ENCODE assay signal across 9 cellular contexts in the genomic region with DNA sequence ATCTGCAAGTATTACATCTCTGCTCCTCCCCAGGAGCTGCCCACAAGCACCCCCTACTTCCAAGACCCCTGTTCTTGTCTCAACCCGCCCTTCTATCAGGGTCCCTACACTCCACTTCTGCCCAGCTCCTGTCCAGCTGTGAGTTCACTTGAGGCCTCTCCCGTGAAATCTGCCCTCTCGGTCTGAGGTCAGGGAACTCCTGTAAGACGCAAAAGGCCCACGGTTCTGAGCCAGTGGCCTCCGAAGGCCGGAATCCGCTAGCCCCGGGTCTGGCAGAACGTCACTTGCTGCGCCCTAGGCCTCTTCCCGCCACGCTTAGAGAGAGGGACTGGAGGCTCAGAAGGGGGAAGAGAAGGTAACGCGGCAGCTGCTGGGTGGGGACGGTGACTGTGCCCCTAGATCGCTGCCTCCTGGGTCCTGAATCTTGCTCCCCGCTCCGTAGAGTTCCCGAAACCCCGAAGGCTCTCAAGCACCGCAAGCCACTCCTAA. TPM values are rescaled to one million over a fixed set of nuclear protein-coding genes. Genes with fewer than 3 reads are reported as not detected.
DNase-seq lines count a peak whose midpoint lies in the region; ATAC-seq and TF ChIP-seq lines count a peak whose summit lies in the region.
"Had no signal": no experiment of that assay in that cellular context is flagged by ENCODE, and none has a peak within 500 bp of the region (broad histone marks: within the 10 kb centered on the region; RNA-seq: fewer than 3 reads in every experiment).

No MANE protein-coding gene starts in this region.

- 11 to 34% methylated on average over 7 to 21 of the region's 22 CpGs for WGBS in transverse colon (ENCODE audit: low coverage in 1 of 2), 2 donors

- intact Hi-C loops in breast epithelium (cut with DNase I; ENCODE audit: low total_unique reads) = no loop called here
- intact Hi-C loops in left lung (cut with DNase I) = no loop called here
- intact Hi-C loops in transverse colon (cut with DNase I; ENCODE audit: low total_unique reads) = loop anchor here (1.0 kb wide), 1 partner anchor 302 kb away; no protein-coding TSS in a partner anchor

- H3K36me3 ChIP-seq in breast epithelium (no peaks in the 10 kb centered on the region), left lung (no peaks in the 10 kb centered on the region), transverse colon (no peaks in the 10 kb centered on the region)

- DNase-seq in ELF-1 (ENCODE audit: low read depth, low spot score) (peak; percentile 62), breast epithelium (ENCODE audit: low spot score in 2 of 2) (no peak), left lung (peak in 1 of 2 donors; percentile 40), transverse colon (peak; percentile 38), Kasumi-1 (lab: John Stamatoyannopoulos, UW) (no peak), NCI-H187 treated with DMSO at 0.1 percent for 48 hours (lab: John Stamatoyannopoulos, UW) (no peak), NCI-H1417 treated with DMSO at 0.1 percent for 48 hours (lab: John Stamatoyannopoulos, UW) (no peak)

- H3K9me3 ChIP-seq in breast epithelium (no peaks in the 10 kb centered on the region), left lung (no peaks in the 10 kb centered on the region), transverse colon (no peaks in the 10 kb centered on the region)

- H3K27ac ChIP-seq in breast epithelium (peak overlapping the region; percentile 42 to 91), left lung (peak overlapping the region in 1 of 2 donors; percentile 74), transverse colon (peak overlapping the region; percentile 79 to 85 (median 82))

- H3K4me1 ChIP-seq in breast epithelium (no peaks in the 10 kb centered on the region), left lung (peaks cover 0 to 29% of the 10 kb centered on the region in 2 donors), transverse colon (peaks cover 16 to 23% (median 19%) of the 10 kb centered on the region in 4 donors)

- TF ChIP-seq CTCF in breast epithelium (IDR thresholded peaks at IDR 0.05) (no peak), left lung (IDR thresholded peaks at IDR 0.05) (no peak), transverse colon (IDR thresholded peaks at IDR 0.05) (no peak)

- ATAC-seq in HG03097 (IDR thresholded peaks at IDR 0.05; ENCODE audit: low FRiP score, unreplicated experiment) (peak; percentile 4), left lung (peak; percentile 29)

- H3K4me3 ChIP-seq in breast epithelium = peak overlapping the region; percentile 73 to 85 (median 82)
- H3K4me3 ChIP-seq in left lung = peak overlapping the region; percentile 48 to 55
- H3K4me3 ChIP-seq in transverse colon = peak overlapping the region; percentile 78 to 96 (median 90)
- H3K4me3 ChIP-seq: K562 had no signal

- no peak for TF ChIP-seq EP300 in transverse colon (IDR thresholded peaks at IDR 0.05; ENCODE audit: low read depth)

- no peak for TF ChIP-seq POLR2A in breast epithelium (IDR thresholded peaks at IDR 0.05)
- no peak for TF ChIP-seq POLR2A in transverse colon (IDR thresholded peaks at IDR 0.05)

- H3K27me3 ChIP-seq in breast epithelium (no peaks in the 10 kb centered on the region), left lung (peaks cover 0 to 53% of the 10 kb centered on the region in 2 donors), transverse colon (peaks cover 5% of the 10 kb centered on the region)

- in situ Hi-C loops in transverse colon (cut with MboI; ENCODE audit: low pct_ligation_motif_present in 1 of 4, low pct_unique_long_range_greater_than_20kb in 1 of 4, low sequenced_read_pairs in 3 of 4) = loop anchor here in 3 of 4 donors (10.0 to 25.0 kb wide), 4 partner anchors 245 to 513 kb away; no protein-coding TSS in a partner anchor

RNA-seq across cellular contexts. Expression of gene FARP1, which starts 0.9 kb away (rescaled TPM):
- 10 to 100 TPM; 29.8 to 97.3 (median 80.1) TPM for total RNA-seq in breast epithelium
- 100 to 1,000 TPM in 1 of 2 donors, 10 to 100 TPM in 1; 78.9 to 124 TPM for total RNA-seq in left lung
- total RNA-seq in transverse colon = 10 to 100 TPM; 32.8 to 41.8 (median 38.3) TPM

RNA-seq across cellular contexts. Expression of gene RNF113B, which starts 35.1 kb away (rescaled TPM):
- total RNA-seq in breast epithelium = not detected
- total RNA-seq in left lung = not detected
- total RNA-seq in transverse colon = not detected
- total RNA-seq: K562 had no signal

Comparison
In these comparisons a context has a peak if more than half of its experiments do, and no peak if none do; other contexts are left out.
1. DNase-seq: peak in ELF-1 (single experiment) and transverse colon (single experiment); none in breast epithelium (0 of 2), Kasumi-1 (0 of 2), NCI-H187 treated with DMSO at 0.1 percent for 48 hours (single experiment) and NCI-H1417 treated with DMSO at 0.1 percent for 48 hours (single experiment).
2. Peak in every context shown above with its lines, with median percentiles within 50 percentile points of each other: H3K4me3 ChIP-seq.